22 cellular contexts compared by ENCODE assay signal in the genomic region with DNA sequence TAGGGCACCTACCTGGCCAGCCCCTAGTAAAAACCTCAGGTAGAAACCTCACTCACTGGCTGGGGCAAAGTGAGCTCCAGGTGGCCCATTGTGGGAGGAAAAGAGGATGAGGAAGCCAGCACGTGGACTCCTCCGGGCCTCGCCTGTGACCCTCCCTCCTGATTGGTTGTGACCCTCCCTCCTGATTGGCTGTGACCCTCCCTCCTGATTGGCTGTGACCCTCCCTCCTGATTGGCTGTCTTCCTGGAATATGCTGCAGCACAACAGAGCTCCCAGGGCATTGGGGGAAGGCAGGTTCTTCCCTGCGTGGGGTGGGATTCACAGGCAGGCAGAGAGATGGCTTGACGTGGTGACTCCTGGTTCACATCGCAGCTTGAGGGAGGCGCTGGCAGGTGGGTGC.
"Had no signal": no experiment of that assay in that cellular context is flagged by ENCODE, and none has a peak within 500 bp of the region (broad histone marks: within the 10 kb centered on the region; RNA-seq: fewer than 3 reads in every experiment).

No MANE protein-coding gene starts in this region.

- DNase-seq: KBM-7, MV-4-11, NCI-H1048, NCI-H1105, NCI-H1417, NCI-H1436 treated with DMSO at 0.1 percent for 48 hours, NCI-H1694, NCI-H187 treated with DMSO at 0.1 percent for 48 hours, NCI-H2029 treated with DMSO at 0.1 percent for 48 hours, NCI-H226, NCI-H446, NCI-H510A, NCI-H69, NCI-H774, PC-3, SHP77, SK-N-SH, SW 1271 had no signal

- H3K4me1 Mint-ChIP-seq: IgD-negative memory B cell had no signal

- H3K27ac ChIP-seq: HL-60, RWPE1 had no signal

- ATAC-seq: Panc1, PC-3 had no signal

- H3K36me3 Mint-ChIP-seq: IgD-negative memory B cell had no signal

- H3K4me2 ChIP-seq: SK-N-SH had no signal

- H3K9me3 ChIP-seq: SK-N-SH had no signal

- H3K27ac Mint-ChIP-seq: IgD-negative memory B cell had no signal
